Comparison of ENCODE assay signal across 10 cellular contexts in the genomic region with DNA sequence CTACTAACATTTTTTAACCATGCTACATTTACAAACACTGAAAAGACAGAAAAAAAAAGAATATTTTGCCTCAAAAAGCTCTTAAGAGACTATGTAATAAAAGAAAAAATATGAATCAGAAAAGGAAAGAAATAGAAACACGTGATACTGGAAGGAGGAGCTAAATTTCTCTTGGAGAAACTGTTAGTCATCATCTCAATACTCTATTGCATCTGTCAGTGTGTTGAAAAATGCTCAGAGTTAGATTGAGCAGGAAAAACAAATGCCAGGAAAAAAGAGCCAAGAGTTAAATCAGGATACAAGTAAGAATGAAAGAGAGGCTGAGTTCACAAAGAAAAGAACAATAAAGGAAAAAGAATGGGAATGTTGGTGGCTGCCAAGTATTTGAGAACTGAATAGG. TPM values are rescaled to one million over a fixed set of nuclear protein-coding genes. Genes with fewer than 3 reads are reported as not detected.
A peak's percentile ranks its signal among the peaks of the same experiment; 100 is the strongest.
DNase-seq lines count a peak whose midpoint lies in the region; ATAC-seq and FAIRE-seq lines count a peak whose summit lies in the region.
"Had no signal": no experiment of that assay in that cellular context is flagged by ENCODE, and none has a peak within 500 bp of the region (broad histone marks: within the 10 kb centered on the region; RNA-seq: fewer than 3 reads in every experiment).

No MANE protein-coding gene starts in this region.

- peaks cover 20 to 55% (median 25%) of the 10 kb centered on the region in 4 donors for H3K4me1 Mint-ChIP-seq in CD4-positive, CD25-positive, alpha-beta regulatory T cell
- peaks cover 47% of the 10 kb centered on the region for H3K4me1 Mint-ChIP-seq in activated naive CD8-positive, alpha-beta T cell (ENCODE audit: low read depth)

- peaks cover 7% of the 10 kb centered on the region for H3K27me3 Mint-ChIP-seq in CD4-positive, CD25-positive, alpha-beta regulatory T cell
- no peaks in the 10 kb centered on the region for H3K27me3 Mint-ChIP-seq in activated naive CD8-positive, alpha-beta T cell

- H3K9me3 ChIP-seq in CD4-positive, CD25-positive, alpha-beta regulatory T cell (ENCODE audit: control insufficient read depth in 2 of 2, low read length in 2 of 2): no peaks in the 10 kb centered on the region

- peaks cover 28% of the 10 kb centered on the region for H3K4me1 ChIP-seq in CD4-positive, CD25-positive, alpha-beta regulatory T cell (ENCODE audit: control insufficient read depth, insufficient read depth, low read length, poor library complexity, severe bottlenecking)

- no peak overlapping the region for H3K27ac ChIP-seq in CD4-positive, CD25-positive, alpha-beta regulatory T cell (ENCODE audit: insufficient read depth, low read length, poor library complexity, severe bottlenecking)
- H3K27ac ChIP-seq: VCaP had no signal

- H3K4me3 Mint-ChIP-seq in CD4-positive, CD25-positive, alpha-beta regulatory T cell: peak overlapping the region; percentile 42 to 87 (median 53)
- peak overlapping the region; percentile 58 for H3K4me3 Mint-ChIP-seq in activated naive CD8-positive, alpha-beta T cell

- no peak for DNase-seq in CD4-positive, CD25-positive, alpha-beta regulatory T cell
- peak; percentile 25 for DNase-seq in HTR-8/SVneo (ENCODE audit: insufficient read length, low spot score)
- DNase-seq in kidney tubule cell (ENCODE audit: low spot score): peak; percentile 20
- DNase-seq: NCI-H1092 had no signal

- no peak overlapping the region for H3K27ac Mint-ChIP-seq in CD4-positive, CD25-positive, alpha-beta regulatory T cell
- no peak overlapping the region for H3K27ac Mint-ChIP-seq in activated naive CD8-positive, alpha-beta T cell

- peaks cover 7% of the 10 kb centered on the region for H3K36me3 ChIP-seq in CD4-positive, CD25-positive, alpha-beta regulatory T cell (ENCODE audit: control insufficient read depth, insufficient read depth, low read length)

- H3K27me3 ChIP-seq in CD4-positive, CD25-positive, alpha-beta regulatory T cell (ENCODE audit: control insufficient read depth, insufficient read depth, low read length): no peaks in the 10 kb centered on the region

- no peaks in the 10 kb centered on the region for H3K9me3 Mint-ChIP-seq in CD4-positive, CD25-positive, alpha-beta regulatory T cell
- no peaks in the 10 kb centered on the region for H3K9me3 Mint-ChIP-seq in activated naive CD8-positive, alpha-beta T cell (ENCODE audit: low read depth)

- H3K4me3 ChIP-seq in CD4-positive, CD25-positive, alpha-beta regulatory T cell (ENCODE audit: low read depth, low read length): no peak overlapping the region

- no peak for FAIRE-seq in HTR-8/SVneo (lab: Jason Lieb, UNC)

- peaks cover 5% of the 10 kb centered on the region for H3K36me3 Mint-ChIP-seq in CD4-positive, CD25-positive, alpha-beta regulatory T cell
- peaks cover 2% of the 10 kb centered on the region for H3K36me3 Mint-ChIP-seq in activated naive CD8-positive, alpha-beta T cell

- no peak for ATAC-seq in CD4-positive, CD25-positive, alpha-beta regulatory T cell (ENCODE audit: low read depth in 2 of 2)
- ATAC-seq in GM19397 (IDR thresholded peaks at IDR 0.05; ENCODE audit: unreplicated experiment): no peak
- no peak for ATAC-seq in GM21717 (IDR thresholded peaks at IDR 0.05; ENCODE audit: unreplicated experiment)
- no peak for ATAC-seq in HG03442 (IDR thresholded peaks at IDR 0.05; ENCODE audit: unreplicated experiment)
- no peak for ATAC-seq in GM18873 (IDR thresholded peaks at IDR 0.05; ENCODE audit: low FRiP score, unreplicated experiment)

RNA-seq across cellular contexts. Expression of a gene that starts 2.6 kb away (rescaled TPM):
- total RNA-seq in CD4-positive, CD25-positive, alpha-beta regulatory T cell: 7.5 TPM
- polyA plus RNA-seq in CD4-positive, CD25-positive, alpha-beta regulatory T cell: 10 to 100 TPM; 12.2 to 18.2 (median 16.2) TPM

Comparison
In these comparisons a context has a peak if more than half of its experiments do, and no peak if none do; other contexts are left out.
1. DNase-seq: peak in HTR-8/SVneo (single experiment) and kidney tubule cell (single experiment); none in CD4-positive, CD25-positive, alpha-beta regulatory T cell (0 of 3).